Comparison of ENCODE assay signal across 18 cellular contexts in the genomic region with DNA sequence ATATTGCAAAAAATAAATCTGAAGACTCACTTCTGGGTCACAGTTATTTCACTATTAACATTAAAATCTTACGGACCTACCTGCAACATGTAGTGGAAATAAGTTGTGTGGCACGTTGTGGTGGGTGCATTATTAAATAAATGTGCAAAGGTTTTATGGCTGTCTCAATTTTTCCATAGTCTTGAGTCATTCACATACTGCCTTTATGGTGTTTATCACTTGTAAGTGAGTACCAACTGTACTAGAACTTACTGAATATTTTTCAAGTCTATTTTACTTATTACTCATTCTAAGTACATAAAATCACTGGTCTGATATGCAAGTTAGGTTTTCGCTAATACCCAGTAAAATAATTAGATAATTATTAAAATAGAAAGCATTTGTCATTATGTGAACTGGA.
DNase-seq lines count a peak whose midpoint lies in the region; ATAC-seq lines count a peak whose summit lies in the region.
"Had no signal": no experiment of that assay in that cellular context is flagged by ENCODE, and none has a peak within 500 bp of the region (broad histone marks: within the 10 kb centered on the region; RNA-seq: fewer than 3 reads in every experiment).

No MANE protein-coding gene starts in this region.

- H3K4me1 Mint-ChIP-seq in stimulated activated naive CD8-positive, alpha-beta T cell treated with anti-CD3 and anti-CD28 coated beads, Interleukin-15, amount 100 ng/mL, for 72 hours: peaks cover 26% of the 10 kb centered on the region
- H3K4me1 Mint-ChIP-seq in activated naive CD8-positive, alpha-beta T cell treated with anti-CD3 and anti-CD28 coated beads, Interleukin-2, amount 50 U/mL, for 24 hours: peaks cover 9% of the 10 kb centered on the region
- H3K4me1 Mint-ChIP-seq: B cell, GM23338 had no signal

- H3K4me3 Mint-ChIP-seq in stimulated activated naive CD8-positive, alpha-beta T cell treated with anti-CD3 and anti-CD28 coated beads, Interleukin-15, amount 100 ng/mL, for 72 hours: no peak overlapping the region
- H3K4me3 Mint-ChIP-seq in activated naive CD8-positive, alpha-beta T cell treated with anti-CD3 and anti-CD28 coated beads, Interleukin-2, amount 50 U/mL, for 24 hours: no peak overlapping the region
- H3K4me3 Mint-ChIP-seq: B cell; CD8-positive, alpha-beta memory T cell; GM23338 had no signal

- H3K9me3 Mint-ChIP-seq in stimulated activated naive CD8-positive, alpha-beta T cell treated with anti-CD3 and anti-CD28 coated beads, Interleukin-15, amount 100 ng/mL, for 72 hours: no peaks in the 10 kb centered on the region
- no peaks in the 10 kb centered on the region for H3K9me3 Mint-ChIP-seq in activated naive CD8-positive, alpha-beta T cell treated with anti-CD3 and anti-CD28 coated beads, Interleukin-2, amount 50 U/mL, for 24 hours
- H3K9me3 Mint-ChIP-seq: CD8-positive, alpha-beta memory T cell; GM23338 had no signal

- peaks cover 11% of the 10 kb centered on the region for H3K36me3 Mint-ChIP-seq in activated naive CD8-positive, alpha-beta T cell treated with anti-CD3 and anti-CD28 coated beads, Interleukin-2, amount 50 U/mL, for 24 hours (ENCODE audit: low read depth)

- H3K27ac Mint-ChIP-seq in stimulated activated naive CD8-positive, alpha-beta T cell treated with anti-CD3 and anti-CD28 coated beads, Interleukin-15, amount 100 ng/mL, for 72 hours: no peak overlapping the region
- no peak overlapping the region for H3K27ac Mint-ChIP-seq in activated naive CD8-positive, alpha-beta T cell treated with anti-CD3 and anti-CD28 coated beads, Interleukin-2, amount 50 U/mL, for 24 hours
- H3K27ac Mint-ChIP-seq: B cell; CD8-positive, alpha-beta memory T cell; GM23338 had no signal

- no peak for DNase-seq in activated CD4-positive, CD25-positive, alpha-beta regulatory T cell treated with anti-CD3 and anti-CD28 coated beads, Interleukin-2, amount 50 U/mL, for 72 hours
- no peak for DNase-seq in stimulated activated naive CD8-positive, alpha-beta T cell treated with anti-CD3 and anti-CD28 coated beads, Interleukin-15, Interleukin-2, amounts not matched to agents 100 U/mL and 50 U/mL, for 24 hours
- DNase-seq in stimulated activated naive CD8-positive, alpha-beta T cell treated with anti-CD3 and anti-CD28 coated beads, Interleukin-15, amount 100 ng/mL, for 72 hours: no peak
- DNase-seq in activated naive CD8-positive, alpha-beta T cell treated with anti-CD3 and anti-CD28 coated beads, Interleukin-2, amount 50 U/mL, for 24 hours: no peak
- DNase-seq in NCI-H345 (lab: John Stamatoyannopoulos, UW): no peak
- DNase-seq: CD8-positive, alpha-beta memory T cell; COR-L47; DMS 273 treated with DMSO at 0.1 percent for 48 hours; DMS53; DND-41; EL; HCEC 1CT; IMR-90 had no signal

- no peaks in the 10 kb centered on the region for H3K27me3 Mint-ChIP-seq in stimulated activated naive CD8-positive, alpha-beta T cell treated with anti-CD3 and anti-CD28 coated beads, Interleukin-15, amount 100 ng/mL, for 72 hours
- H3K27me3 Mint-ChIP-seq in activated naive CD8-positive, alpha-beta T cell treated with anti-CD3 and anti-CD28 coated beads, Interleukin-2, amount 50 U/mL, for 24 hours: no peaks in the 10 kb centered on the region
- H3K27me3 Mint-ChIP-seq: B cell; CD8-positive, alpha-beta memory T cell had no signal

- ATAC-seq in activated CD4-positive, CD25-positive, alpha-beta regulatory T cell treated with anti-CD3 and anti-CD28 coated beads, Interleukin-2, amount 50 U/mL, for 24 hours: peak; percentile 82 to 85
- ATAC-seq in stimulated activated naive CD8-positive, alpha-beta T cell treated with anti-CD3 and anti-CD28 coated beads, Interleukin-15, Interleukin-2, amounts not matched to agents 100 U/mL and 50 U/mL, for 24 hours: peak; percentile 52
- no peak for ATAC-seq in stimulated activated naive CD8-positive, alpha-beta T cell treated with anti-CD3 and anti-CD28 coated beads, Interleukin-15, amount 100 ng/mL, for 72 hours
- ATAC-seq in activated naive CD8-positive, alpha-beta T cell treated with anti-CD3 and anti-CD28 coated beads, Interleukin-2, amount 50 U/mL, for 24 hours: peak; percentile 46
- ATAC-seq in GM18870 (IDR thresholded peaks at IDR 0.05; ENCODE audit: unreplicated experiment): no peak
- ATAC-seq: GM12878, GM23338 had no signal

Comparison
In these comparisons a context has a peak if more than half of its experiments do, and no peak if none do; other contexts are left out.
1. ATAC-seq: peak in activated CD4-positive, CD25-positive, alpha-beta regulatory T cell treated with anti-CD3 and anti-CD28 coated beads, Interleukin-2, amount 50 U/mL, for 24 hours (2 of 2), stimulated activated naive CD8-positive, alpha-beta T cell treated with anti-CD3 and anti-CD28 coated beads, Interleukin-15, Interleukin-2, amounts not matched to agents 100 U/mL and 50 U/mL, for 24 hours (single experiment) and activated naive CD8-positive, alpha-beta T cell treated with anti-CD3 and anti-CD28 coated beads, Interleukin-2, amount 50 U/mL, for 24 hours (single experiment); none in stimulated activated naive CD8-positive, alpha-beta T cell treated with anti-CD3 and anti-CD28 coated beads, Interleukin-15, amount 100 ng/mL, for 72 hours (single experiment) and GM18870 (single experiment).